In genomic region chr14:92633274-92633616, GRCh38 we compare ENCODE assay signal across 12 cellular contexts.
DNase-seq lines count a peak whose midpoint lies in the region; ATAC-seq, FAIRE-seq and TF ChIP-seq lines count a peak whose summit lies in the region.
"Had no signal": no experiment of that assay in that cellular context is flagged by ENCODE, and none has a peak within 500 bp of the region (broad histone marks: within the 10 kb centered on the region; RNA-seq: fewer than 3 reads in every experiment).

No MANE protein-coding gene starts in this region.

- H3K27ac Mint-ChIP-seq in IgD-negative memory B cell: peak overlapping the region; percentile 62 to 79 (median 65)
- H3K27ac Mint-ChIP-seq: activated T-helper 2 cell treated with anti-CD3 and anti-CD28 coated beads, Interferon-gamma antibody, Interleukin-2, Interleukin-4, amounts not matched to agents 10 μg/mL and 5 μg/mL and 100 μg/mL, durations not matched to agents 14 hours and 24 hours and 36 hours had no signal

- H3K4me1 Mint-ChIP-seq in IgD-negative memory B cell: peaks cover 20 to 28% (median 26%) of the 10 kb centered on the region in 3 donors

- DNase-seq in CD1c-positive myeloid dendritic cell (ENCODE audit: extremely low spot score) (peak; percentile 50), iPS-NIHi7 (ENCODE audit: extremely low spot score) (peak; percentile 6), sciatic nerve (ENCODE audit: low spot score) (no peak), H54 (ENCODE audit: insufficient read length, low spot score) (no peak)
- DNase-seq: NCI-H187 treated with DMSO at 0.1 percent for 48 hours, NCI-H69, SHP77, trophoblast cell had no signal

- ATAC-seq in sciatic nerve (peak; percentile 52), HG03460 (IDR thresholded peaks at IDR 0.05; ENCODE audit: unreplicated experiment) (no peak), GM19324 (IDR thresholded peaks at IDR 0.05; ENCODE audit: low FRiP score, unreplicated experiment) (no peak)

- no peaks in the 10 kb centered on the region for H3K27me3 Mint-ChIP-seq in IgD-negative memory B cell

- peaks cover 0 to 5% (median 0%) of the 10 kb centered on the region in 3 donors for H3K9me3 Mint-ChIP-seq in IgD-negative memory B cell

- intact Hi-C loops in sciatic nerve (cut with DNase I): no loop called here

- peaks cover 3% of the 10 kb centered on the region for H3K36me3 Mint-ChIP-seq in IgD-negative memory B cell

- no peak for FAIRE-seq in H54 (lab: Jason Lieb, UNC)

- peak overlapping the region; percentile 31 to 92 (median 80) for H3K4me3 Mint-ChIP-seq in IgD-negative memory B cell

- TF ChIP-seq POLR2A in H54 (IDR thresholded peaks at IDR 0.05; ENCODE audit: low read depth, low read length): no peak

Comparison
In these comparisons a context has a peak if more than half of its experiments do, and no peak if none do; other contexts are left out.
1. DNase-seq: peak in CD1c-positive myeloid dendritic cell (single experiment) and iPS-NIHi7 (single experiment); none in sciatic nerve (single experiment) and H54 (single experiment).